Comparison of ENCODE assay signal across 8 cellular contexts in genomic region chr1:227542153-227543120, GRCh38. TPM values are rescaled to one million over a fixed set of nuclear protein-coding genes. Genes with fewer than 3 reads are reported as not detected.
DNase-seq lines count a peak whose midpoint lies in the region; ATAC-seq lines count a peak whose summit lies in the region.

No MANE protein-coding gene starts in this region.

- ATAC-seq in GM18499 (IDR thresholded peaks at IDR 0.05; ENCODE audit: insufficient read depth, unreplicated experiment): peak; percentile 84
- ATAC-seq in HG02870 (IDR thresholded peaks at IDR 0.05; ENCODE audit: unreplicated experiment): peak; percentile 94
- ATAC-seq in activated CD4-positive, CD25-positive, alpha-beta regulatory T cell treated with anti-CD3 and anti-CD28 coated beads, Interleukin-2, amount 50 U/mL, for 24 hours: peak; percentile 96 to 97

- DNase-seq in NCI-H2081 treated with DMSO at 0.1 percent for 48 hours (lab: John Stamatoyannopoulos, UW) (peak; percentile 29), cerebellum (ENCODE audit: low spot score) (peak; percentile 78), kidney glomerular epithelial cell (lab: John Stamatoyannopoulos, UW) (peak; percentile 60), SHP77 treated with DMSO at 0.1 percent for 48 hours (lab: John Stamatoyannopoulos, UW) (no peak)
- peak; percentile 79 to 89 for DNase-seq in stimulated activated CD4-positive, alpha-beta T cell treated with anti-CD3 and anti-CD28 coated beads, Interleukin-15, amount 100 ng/mL, for 1 hour (ENCODE audit: low read depth in 1 of 2, low spot score in 1 of 2)

RNA-seq across cellular contexts. Expression of gene ZNF678, which starts 20.9 kb away (rescaled TPM):
- total RNA-seq in cerebellum: 55.3 TPM
